Comparison of ENCODE assay signal across 10 cellular contexts in the genomic region with DNA sequence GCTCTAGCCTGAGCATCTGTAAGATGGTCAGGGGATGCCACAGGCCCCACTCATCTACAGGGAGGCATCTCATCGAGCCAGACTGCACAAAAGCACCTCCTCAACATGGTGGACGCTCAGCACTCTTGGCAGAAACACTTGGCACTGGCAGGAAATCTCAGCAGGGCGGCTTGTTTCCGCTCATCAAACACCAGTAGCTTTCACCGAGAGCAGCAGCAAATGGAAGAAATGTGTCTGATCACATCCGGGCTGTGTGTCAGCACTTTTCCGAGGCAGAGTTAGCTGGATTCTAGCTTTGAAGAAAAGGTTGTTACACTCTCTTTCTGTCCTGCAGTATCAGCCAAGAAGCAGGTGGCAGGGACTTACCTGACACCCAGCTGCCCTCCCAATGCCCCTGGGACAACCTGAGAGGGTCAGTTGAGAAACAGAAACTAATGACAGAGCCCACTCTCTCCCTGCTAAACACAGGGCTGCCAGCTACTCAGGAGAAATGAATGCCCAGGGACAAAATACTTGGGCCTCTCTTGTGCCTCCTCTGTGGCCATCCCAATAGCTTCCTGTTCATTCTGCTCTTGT.
DNase-seq lines count a peak whose midpoint lies in the region; ATAC-seq and TF ChIP-seq lines count a peak whose summit lies in the region.
"Had no signal": no experiment of that assay in that cellular context is flagged by ENCODE, and none has a peak within 500 bp of the region (broad histone marks: within the 10 kb centered on the region; RNA-seq: fewer than 3 reads in every experiment).

No MANE protein-coding gene starts in this region.

- H3K4me2 ChIP-seq in osteoblast (ENCODE audit: insufficient read depth, low read length) = no peak overlapping the region

- H3K9me3 ChIP-seq in osteoblast (ENCODE audit: low read depth, low read length) = no peaks in the 10 kb centered on the region
- H3K9me3 ChIP-seq: heart right ventricle had no signal

- peaks cover 3% of the 10 kb centered on the region for H3K4me1 ChIP-seq in osteoblast (ENCODE audit: insufficient read depth, low read length)
- H3K4me1 ChIP-seq: heart right ventricle had no signal

- no peaks in the 10 kb centered on the region for H4K20me1 ChIP-seq in osteoblast (ENCODE audit: insufficient read depth, low read length)

- H3K27me3 Mint-ChIP-seq in stimulated activated naive CD8-positive, alpha-beta T cell treated with anti-CD3 and anti-CD28 coated beads, Interleukin-15, amount 100 ng/mL, for 72 hours = no peaks in the 10 kb centered on the region

- no peak overlapping the region for H3K27ac Mint-ChIP-seq in stimulated activated naive CD8-positive, alpha-beta T cell treated with anti-CD3 and anti-CD28 coated beads, Interleukin-15, amount 100 ng/mL, for 72 hours

- H3K4me1 Mint-ChIP-seq in stimulated activated naive CD8-positive, alpha-beta T cell treated with anti-CD3 and anti-CD28 coated beads, Interleukin-15, amount 100 ng/mL, for 72 hours = peaks cover 8% of the 10 kb centered on the region

- ATAC-seq in stimulated activated naive CD8-positive, alpha-beta T cell treated with anti-CD3 and anti-CD28 coated beads, Interleukin-15, amount 100 ng/mL, for 72 hours = peak; percentile 47
- no peak for ATAC-seq in GM21360 (IDR thresholded peaks at IDR 0.05; ENCODE audit: unreplicated experiment)
- ATAC-seq in GM21528 (IDR thresholded peaks at IDR 0.05; ENCODE audit: low FRiP score, unreplicated experiment) = no peak

- no peak overlapping the region for H3K4me3 Mint-ChIP-seq in stimulated activated naive CD8-positive, alpha-beta T cell treated with anti-CD3 and anti-CD28 coated beads, Interleukin-15, amount 100 ng/mL, for 72 hours

- no peaks in the 10 kb centered on the region for H3K79me2 ChIP-seq in osteoblast (ENCODE audit: insufficient read depth, low read length)

- H3K27ac ChIP-seq in osteoblast (ENCODE audit: low read depth, low read length) = no peak overlapping the region
- H3K27ac ChIP-seq: heart right ventricle, WERI-Rb-1 had no signal

- peak; percentile 30 for DNase-seq in stimulated activated CD4-positive, alpha-beta T cell treated with anti-CD3 and anti-CD28 coated beads, Interleukin-15, amount 100 ng/mL, for 24 hours
- no peak for DNase-seq in stimulated activated CD4-positive, alpha-beta T cell treated with anti-CD3 and anti-CD28 coated beads, Interleukin-12 subunit alpha, Interleukin-12 subunit beta, amount 100 ng/mL, for 4 hours
- peak; percentile 13 for DNase-seq in activated CD4-positive, alpha-beta T cell treated with anti-CD3 and anti-CD28 coated beads, Interleukin-2, amount 50 U/mL, for 1 hour
- DNase-seq in cerebellum (ENCODE audit: low spot score) (peak; percentile 71), osteoblast (ENCODE audit: insufficient read length, low spot score, missing footprints) (no peak)
- DNase-seq in stimulated activated naive CD8-positive, alpha-beta T cell treated with anti-CD3 and anti-CD28 coated beads, Interleukin-15, amount 100 ng/mL, for 72 hours = peak in 1 of 2 donors; percentile 16
- DNase-seq: heart right ventricle, WERI-Rb-1 had no signal

- H3K4me3 ChIP-seq in osteoblast (ENCODE audit: insufficient read depth, low read length) = no peak overlapping the region
- H3K4me3 ChIP-seq: heart right ventricle had no signal

- H3K36me3 ChIP-seq in osteoblast (ENCODE audit: insufficient read depth, low read length) = no peaks in the 10 kb centered on the region
- H3K36me3 ChIP-seq: heart right ventricle, WERI-Rb-1 had no signal

- H3K27me3 ChIP-seq in osteoblast (ENCODE audit: insufficient read depth, low read length) = no peaks in the 10 kb centered on the region
- H3K27me3 ChIP-seq: heart right ventricle had no signal

- H3K9me3 Mint-ChIP-seq in stimulated activated naive CD8-positive, alpha-beta T cell treated with anti-CD3 and anti-CD28 coated beads, Interleukin-15, amount 100 ng/mL, for 72 hours = no peaks in the 10 kb centered on the region

- no peak for TF ChIP-seq CTCF in osteoblast (IDR thresholded peaks at IDR 0.05; ENCODE audit: extremely low read depth, low read depth, low read length)

- H2AFZ ChIP-seq in osteoblast (ENCODE audit: low read length) = no peak overlapping the region

Comparison
In these comparisons a context has a peak if more than half of its experiments do, and no peak if none do; other contexts are left out.
1. DNase-seq: peak in stimulated activated CD4-positive, alpha-beta T cell treated with anti-CD3 and anti-CD28 coated beads, Interleukin-15, amount 100 ng/mL, for 24 hours (single experiment), activated CD4-positive, alpha-beta T cell treated with anti-CD3 and anti-CD28 coated beads, Interleukin-2, amount 50 U/mL, for 1 hour (single experiment) and cerebellum (single experiment); none in stimulated activated CD4-positive, alpha-beta T cell treated with anti-CD3 and anti-CD28 coated beads, Interleukin-12 subunit alpha, Interleukin-12 subunit beta, amount 100 ng/mL, for 4 hours (single experiment) and osteoblast (single experiment).